ENCODE assay signal across 7 cellular contexts in genomic region chr15:70574325-70574724, GRCh38.
DNase-seq lines count a peak whose midpoint lies in the region; ATAC-seq, FAIRE-seq and TF ChIP-seq lines count a peak whose summit lies in the region.
"Not testable (repeated sequence)": the region's sequence is repeated elsewhere in the genome, so short reads cannot be mapped to it uniquely, and the experiment has no call there.

No MANE protein-coding gene starts in this region.

- not testable (repeated sequence) for H3K4me1 ChIP-seq in K562 (replicated peaks in 1 of 2; ENCODE audit: control insufficient read depth in 2 of 2, insufficient read depth in 2 of 2, low read length in 2 of 2)

- CTCF ChIA-PET in K562 (lab: Yijun Ruan, JAX; ENCODE audit: low intra/inter-chr PET ratio): not testable (repeated sequence)

- H3K9me1 ChIP-seq in K562 (ENCODE audit: control insufficient read depth, insufficient read depth, low read length): not testable (repeated sequence)

- H3K9ac ChIP-seq in K562 (ENCODE audit: insufficient read depth in 1 of 2, low read depth in 2 of 2, low read length in 2 of 2): not testable (repeated sequence)

- not testable (repeated sequence) for H3K4me2 ChIP-seq in K562 (ENCODE audit: insufficient read depth, low read length)

- not testable (repeated sequence) for H3K4me3 ChIP-seq in K562

- not testable (repeated sequence) for H2AFZ ChIP-seq in K562 (ENCODE audit: low read depth, low read length)

- not testable (repeated sequence) for BruUV-seq in K562 (replicated peaks; lab: Mats Ljungman, UMichigan)

- FAIRE-seq in K562 (lab: Jason Lieb, UNC): not testable (repeated sequence)

- TF ChIP-seq CTCF in K562 (IDR thresholded peaks at IDR 0.05 in 2 of 3, conservative IDR thresholded peaks at IDR 0.05 in 1 of 3; ENCODE audit: insufficient read depth in 2 of 3, low read depth in 1 of 3, low read length in 3 of 3); endothelial cell (IDR thresholded peaks at IDR 0.05; ENCODE audit: unreplicated experiment); nephron progenitor cell (IDR thresholded peaks at IDR 0.05): not testable (repeated sequence)

- not testable (repeated sequence) for H4K20me1 ChIP-seq in K562 (replicated peaks; ENCODE audit: control insufficient read depth, insufficient read depth, low read length)

- TF ChIP-seq POLR2A in K562 (conservative IDR thresholded peaks at IDR 0.05): not testable (repeated sequence)

- TF ChIP-seq EP300 in K562 (IDR thresholded peaks at IDR 0.05; ENCODE audit: low read length): not testable (repeated sequence)

- in situ Hi-C loops in SK-MEL-5 (cut with HindIII; ENCODE audit: low pct_unique_long_range_greater_than_20kb, low sequenced_read_pairs); K562 (cut with MboI): not testable (repeated sequence)

- TF ChIP-seq RAD21 in K562 (CRISPR knock-in tag; conservative IDR thresholded peaks at IDR 0.05 in 1 of 2, IDR thresholded peaks at IDR 0.05 in 1 of 2): not testable (repeated sequence)

- not testable (repeated sequence) for H3K4me3 Mint-ChIP-seq in activated naive CD8-positive, alpha-beta T cell
- H3K4me3 Mint-ChIP-seq in endothelial cell (ENCODE audit: unreplicated experiment) (peak overlapping the region; percentile 1), nephron progenitor cell (peak overlapping the region; percentile 28)

- WGBS in K562 (ENCODE audit: insufficient coverage, low coverage, missing lambda C conversion rate): 0% methylated on average over 3 of the region's 3 CpGs

- H3K36me3 ChIP-seq in K562 (ENCODE audit: control insufficient read depth, insufficient read depth, low read length): not testable (repeated sequence)

- H3K36me3 Mint-ChIP-seq in activated naive CD8-positive, alpha-beta T cell; endothelial cell (ENCODE audit: low read depth, unreplicated experiment): not testable (repeated sequence)
- H3K36me3 Mint-ChIP-seq in nephron progenitor cell (ENCODE audit: low read depth): peaks cover 25% of the 10 kb centered on the region

- POLR2A ChIA-PET in K562 (lab: Yijun Ruan, JAX): not testable (repeated sequence)

- not testable (repeated sequence) for H3K27me3 Mint-ChIP-seq in activated naive CD8-positive, alpha-beta T cell; endothelial cell (ENCODE audit: unreplicated experiment)
- peaks cover 13% of the 10 kb centered on the region for H3K27me3 Mint-ChIP-seq in nephron progenitor cell (ENCODE audit: low read depth, poor library complexity)

- H3K27me3 ChIP-seq in K562 (ENCODE audit: control insufficient read depth in 2 of 2, insufficient read depth in 2 of 2, low read length in 2 of 2): peaks cover under 1 to 22% of the 10 kb centered on the region in 2 experiments; a peak in 3 of 5 replicates

- intact Hi-C loops in K562 (cut with micrococcal nuclease): not testable (repeated sequence)

- H3K9me3 Mint-ChIP-seq in activated naive CD8-positive, alpha-beta T cell (ENCODE audit: low read depth): not testable (repeated sequence)
- H3K9me3 Mint-ChIP-seq in endothelial cell (ENCODE audit: unreplicated experiment) (peaks cover 10% of the 10 kb centered on the region), nephron progenitor cell (peaks cover 37% of the 10 kb centered on the region)

- H3K4me1 Mint-ChIP-seq in activated naive CD8-positive, alpha-beta T cell (ENCODE audit: low read depth): peaks cover 10% of the 10 kb centered on the region
- not testable (repeated sequence) for H3K4me1 Mint-ChIP-seq in endothelial cell (ENCODE audit: unreplicated experiment)
- peaks cover 37% of the 10 kb centered on the region for H3K4me1 Mint-ChIP-seq in nephron progenitor cell

- H3K9me3 ChIP-seq in K562 (replicated peaks; ENCODE audit: control insufficient read depth, insufficient read depth, low read depth, low read length): not testable (repeated sequence)

- not testable (repeated sequence) for H3K27ac ChIP-seq in K562 (ENCODE audit: extremely low read depth, low read depth, low read length)

- H3K79me2 ChIP-seq in K562 (ENCODE audit: control insufficient read depth, insufficient read depth, low read length): not testable (repeated sequence)

- DNase-seq in SK-MEL-5 (ENCODE audit: low read depth, low spot score): peak; percentile 8
- DNase-seq in K562 (ENCODE audit: extremely low read depth in 1 of 4, low spot score in 3 of 4); endothelial cell (ENCODE audit: low spot score); nephron progenitor cell: not testable (repeated sequence)
- DNase-seq in islet precursor cell: peak; percentile 8
- DNase-seq in stimulated activated CD8-positive, alpha-beta memory T cell treated with anti-CD3 and anti-CD28 coated beads, Interleukin-4, amount 100 ng/mL, for 48 hours: peak; percentile 19

- ATAC-seq in K562: not testable (repeated sequence)

- H3K27ac Mint-ChIP-seq in activated naive CD8-positive, alpha-beta T cell: peak overlapping the region; percentile 16
- not testable (repeated sequence) for H3K27ac Mint-ChIP-seq in endothelial cell (ENCODE audit: unreplicated experiment); nephron progenitor cell

TF ChIP-seq in K562, 482 proteins besides CTCF, POLR2A, EP300 and RAD21:
- peak; percentile 64; the same call in 1 of the 2 replicates for TF ChIP-seq ZNF431 (CRISPR knock-in tag; IDR thresholded peaks at IDR 0.05)
